ENCODE assay signal across 1 cellular context in genomic region chr3:129121016-129121791, GRCh38.
TF ChIP-seq lines count a peak whose summit lies in the region.

No MANE protein-coding gene starts in this region.

TF ChIP-seq in GM23338, 12 proteins besides CTCF, POLR2A, EP300 and RAD21 (continued from another document):
- TF ChIP-seq ZNF462 (CRISPR knock-in tag; IDR thresholded peaks at IDR 0.05) (no peak), CREB1 (CRISPR knock-in tag; IDR thresholded peaks at IDR 0.05; ENCODE audit: low read depth) (no peak)
